8 cellular contexts compared by ENCODE assay signal in genomic region chr1:164560076-164560475, GRCh38. TPM values are rescaled to one million over a fixed set of nuclear protein-coding genes. Genes with fewer than 3 reads are reported as not detected.
DNase-seq lines count a peak whose midpoint lies in the region; ATAC-seq and TF ChIP-seq lines count a peak whose summit lies in the region.

No MANE protein-coding gene starts in this region.

- H3K27me3 Mint-ChIP-seq in activated CD8-positive, alpha-beta memory T cell treated with anti-CD3 and anti-CD28 coated beads, Interleukin-2, amount 10 ng/mL, durations not matched to agents 7 days and 5 days, result peaks cover 20% of the 10 kb centered on the region

- peaks cover 4% of the 10 kb centered on the region for H3K4me1 Mint-ChIP-seq in activated CD8-positive, alpha-beta memory T cell treated with anti-CD3 and anti-CD28 coated beads, Interleukin-2, amount 10 ng/mL, durations not matched to agents 7 days and 5 days

- H3K4me1 ChIP-seq in left lung, result peaks cover 0 to 22% of the 10 kb centered on the region in 2 donors
- no peaks in the 10 kb centered on the region for H3K4me1 ChIP-seq in thymus (ENCODE audit: control insufficient read depth, insufficient read depth, low read length)

- H3K27me3 ChIP-seq in left lung (peaks cover 0 to 26% of the 10 kb centered on the region in 2 donors), thymus (ENCODE audit: control insufficient read depth, insufficient read depth) (peaks cover 19% of the 10 kb centered on the region)

- no peak for DNase-seq in activated CD8-positive, alpha-beta memory T cell treated with anti-CD3 and anti-CD28 coated beads, Interleukin-2, amount 10 ng/mL, durations not matched to agents 7 days and 5 days
- no peak for DNase-seq in activated CD8-positive, alpha-beta memory T cell treated with anti-CD3 and anti-CD28 coated beads for 24 hours
- DNase-seq in left lung (no peak), DMS53 (lab: John Stamatoyannopoulos, UW) (no peak)

- no peaks in the 10 kb centered on the region for H3K9me3 Mint-ChIP-seq in activated CD8-positive, alpha-beta memory T cell treated with anti-CD3 and anti-CD28 coated beads, Interleukin-2, amount 10 ng/mL, durations not matched to agents 7 days and 5 days (ENCODE audit: low read depth)

- no peak for ATAC-seq in activated CD8-positive, alpha-beta memory T cell treated with anti-CD3 and anti-CD28 coated beads, Interleukin-2, amount 10 ng/mL, durations not matched to agents 7 days and 5 days
- ATAC-seq in left lung (no peak), HG02678 (IDR thresholded peaks at IDR 0.05; ENCODE audit: unreplicated experiment) (no peak), GM18519 (IDR thresholded peaks at IDR 0.05; ENCODE audit: low FRiP score, unreplicated experiment) (no peak)

- peak overlapping the region; percentile 46 to 58 for H3K4me3 ChIP-seq in left lung
- peak overlapping the region; percentile 45 for H3K4me3 ChIP-seq in thymus (ENCODE audit: low read length)

- CTCF ChIA-PET in activated CD8-positive, alpha-beta memory T cell treated with anti-CD3 and anti-CD28 coated beads, Interleukin-2, amount 10 ng/mL, durations not matched to agents 7 days and 5 days (lab: Charles Lee), result no interaction called here

- peak overlapping the region; percentile 53 for H3K4me3 Mint-ChIP-seq in activated CD8-positive, alpha-beta memory T cell treated with anti-CD3 and anti-CD28 coated beads, Interleukin-2, amount 10 ng/mL, durations not matched to agents 7 days and 5 days

- WGBS in thymus, result 2% methylated on average over 11 of the region's 11 CpGs

- intact Hi-C loops in left lung (cut with DNase I), result no loop called here

- no peaks in the 10 kb centered on the region for H3K36me3 ChIP-seq in left lung
- no peaks in the 10 kb centered on the region for H3K36me3 ChIP-seq in thymus (ENCODE audit: control insufficient read depth, insufficient read depth)

- no peak overlapping the region for H3K27ac Mint-ChIP-seq in activated CD8-positive, alpha-beta memory T cell treated with anti-CD3 and anti-CD28 coated beads, Interleukin-2, amount 10 ng/mL, durations not matched to agents 7 days and 5 days

- H3K9me3 ChIP-seq in left lung (no peaks in the 10 kb centered on the region), thymus (ENCODE audit: control insufficient read depth) (no peaks in the 10 kb centered on the region)

- TF ChIP-seq CTCF in left lung (IDR thresholded peaks at IDR 0.05), result no peak

- peak overlapping the region; percentile 64 for H3K27ac ChIP-seq in angular gyrus (ENCODE audit: low read depth, low read length)
- H3K27ac ChIP-seq in left lung, result peak overlapping the region; percentile 72 to 93
- H3K27ac ChIP-seq in thymus (ENCODE audit: low read depth), result no peak overlapping the region

- H3K36me3 Mint-ChIP-seq in activated CD8-positive, alpha-beta memory T cell treated with anti-CD3 and anti-CD28 coated beads, Interleukin-2, amount 10 ng/mL, durations not matched to agents 7 days and 5 days, result peaks cover 1% of the 10 kb centered on the region

RNA-seq across cellular contexts. Expression of gene PBX1, which starts 1.1 kb away (rescaled TPM):
- total RNA-seq in activated CD8-positive, alpha-beta memory T cell treated with anti-CD3 and anti-CD28 coated beads, Interleukin-2, amount 10 ng/mL, durations not matched to agents 7 days and 5 days, result not detected
- total RNA-seq in left lung, result 10 to 100 TPM; 44.5 to 50.6 TPM
- polyA plus RNA-seq in thymus, result 12.9 TPM

Comparison
In these comparisons a context has a peak if more than half of its experiments do, and no peak if none do; other contexts are left out.
1. RNA of gene PBX1, which starts 1.1 kb away (total RNA-seq): 44.5 to 50.6 TPM in left lung; not detected in activated CD8-positive, alpha-beta memory T cell treated with anti-CD3 and anti-CD28 coated beads, Interleukin-2, amount 10 ng/mL, durations not matched to agents 7 days and 5 days; every median in the first group is over 10 times any median in the second.